Comparison of ENCODE assay signal across 9 cellular contexts in genomic region chr18:79523738-79524180, GRCh38.
DNase-seq lines count a peak whose midpoint lies in the region; ATAC-seq lines count a peak whose summit lies in the region.
"Had no signal": no experiment of that assay in that cellular context is flagged by ENCODE, and none has a peak within 500 bp of the region (broad histone marks: within the 10 kb centered on the region; RNA-seq: fewer than 3 reads in every experiment).

No MANE protein-coding gene starts in this region.

- peaks cover 21% of the 10 kb centered on the region for H3K36me3 Mint-ChIP-seq in activated naive CD8-positive, alpha-beta T cell treated with anti-CD3 and anti-CD28 coated beads, Interleukin-2, amount 50 U/mL, for 24 hours (ENCODE audit: low read depth)

- peaks cover 69% of the 10 kb centered on the region for H3K4me1 Mint-ChIP-seq in activated naive CD8-positive, alpha-beta T cell treated with anti-CD3 and anti-CD28 coated beads, Interleukin-2, amount 50 U/mL, for 24 hours

- H3K27me3 Mint-ChIP-seq in activated naive CD8-positive, alpha-beta T cell treated with anti-CD3 and anti-CD28 coated beads, Interleukin-2, amount 50 U/mL, for 24 hours: no peaks in the 10 kb centered on the region

- no peaks in the 10 kb centered on the region for H3K9me3 Mint-ChIP-seq in activated naive CD8-positive, alpha-beta T cell treated with anti-CD3 and anti-CD28 coated beads, Interleukin-2, amount 50 U/mL, for 24 hours

- peak; percentile 57 for ATAC-seq in GM18520 (IDR thresholded peaks at IDR 0.05; ENCODE audit: unreplicated experiment)
- ATAC-seq in HG02885 (IDR thresholded peaks at IDR 0.05; ENCODE audit: poor library complexity, unreplicated experiment): peak; percentile 70
- peak; percentile 60 for ATAC-seq in activated naive CD8-positive, alpha-beta T cell treated with anti-CD3 and anti-CD28 coated beads, Interleukin-2, amount 50 U/mL, for 24 hours
- ATAC-seq: HCT116 had no signal

- peak overlapping the region; percentile 78 for H3K4me3 Mint-ChIP-seq in activated naive CD8-positive, alpha-beta T cell treated with anti-CD3 and anti-CD28 coated beads, Interleukin-2, amount 50 U/mL, for 24 hours

- DNase-seq in SW480 (ENCODE audit: low spot score) (peak; percentile 0), SW 1271 (lab: John Stamatoyannopoulos, UW) (no peak), NCI-H1436 treated with DMSO at 0.1 percent for 48 hours (lab: John Stamatoyannopoulos, UW) (no peak), NCI-H1417 (lab: John Stamatoyannopoulos, UW) (no peak)
- DNase-seq in activated naive CD8-positive, alpha-beta T cell treated with anti-CD3 and anti-CD28 coated beads, Interleukin-2, amount 50 U/mL, for 24 hours: peak; percentile 79
- DNase-seq in stimulated activated CD4-positive, alpha-beta T cell treated with anti-CD3 and anti-CD28 coated beads, TNF-alpha, amount 100 ng/mL, for 4 hours (ENCODE audit: low read depth in 3 of 3): peak in 2 of 3 experiments; percentile 64 to 73

- H3K27ac Mint-ChIP-seq in activated naive CD8-positive, alpha-beta T cell treated with anti-CD3 and anti-CD28 coated beads, Interleukin-2, amount 50 U/mL, for 24 hours: peak overlapping the region; percentile 98

Comparison
In these comparisons a context has a peak if more than half of its experiments do, and no peak if none do; other contexts are left out.
1. DNase-seq: peak in SW480 (single experiment), activated naive CD8-positive, alpha-beta T cell treated with anti-CD3 and anti-CD28 coated beads, Interleukin-2, amount 50 U/mL, for 24 hours (single experiment) and stimulated activated CD4-positive, alpha-beta T cell treated with anti-CD3 and anti-CD28 coated beads, TNF-alpha, amount 100 ng/mL, for 4 hours (2 of 3); none in SW 1271 (0 of 2), NCI-H1436 treated with DMSO at 0.1 percent for 48 hours (single experiment) and NCI-H1417 (0 of 3).
2. Peak in every context shown above with its lines, with median percentiles within 50 percentile points of each other: ATAC-seq.